In genomic region chr6:19870322-19870721, GRCh38 we compare ENCODE assay signal across 11 cellular contexts.
"Had no signal": no experiment of that assay in that cellular context is flagged by ENCODE, and none has a peak within 500 bp of the region (broad histone marks: within the 10 kb centered on the region; RNA-seq: fewer than 3 reads in every experiment).

No MANE protein-coding gene starts in this region.

- H3K4me2 ChIP-seq: GM23338 had no signal

- H3K9me3 ChIP-seq: HAP-1 had no signal

- H3K4me3 ChIP-seq: GM23248, GM23338, HAP-1 had no signal

- H3K36me3 ChIP-seq: HAP-1 had no signal

- ATAC-seq: GM23338, HCT116 had no signal

- H2AFZ ChIP-seq: GM23248, GM23338 had no signal

- H3K9ac ChIP-seq: GM23248 had no signal

- H3K4me1 ChIP-seq: HAP-1 had no signal

- DNase-seq: GM23248, GOT3, H7, H9, HCEC 1CT, HFFc6 had no signal

- H3K27ac ChIP-seq: GM23248 had no signal

- FAIRE-seq: H1, H54 had no signal
